Comparison of ENCODE assay signal across 25 cellular contexts in genomic region chr10:101468159-101468558, GRCh38.
"Had no signal": no experiment of that assay in that cellular context is flagged by ENCODE, and none has a peak within 500 bp of the region (broad histone marks: within the 10 kb centered on the region; RNA-seq: fewer than 3 reads in every experiment).

No MANE protein-coding gene starts in this region.

- H3K27me3 ChIP-seq: pancreas, tibial nerve, upper lobe of left lung, vagina had no signal

- H3K27ac ChIP-seq: left ventricle myocardium inferior, pancreas, prostate gland, skin epidermis, tibial nerve, upper lobe of left lung, vagina had no signal

- DNase-seq: hippocampal formation; kidney; left ventricle myocardium inferior; mesendoderm; naive thymus-derived CD4-positive, alpha-beta T cell; nucleus accumbens; pancreas; posterior cingulate gyrus; retina; right cardiac atrium; stimulated activated CD4-positive, alpha-beta T cell treated with anti-CD3 and anti-CD28 coated beads, Interleukin-1b, Interleukin-23, amount 100 ng/mL, for 48 hours; stimulated activated CD4-positive, alpha-beta T cell treated with anti-CD3 and anti-CD28 coated beads, Interleukin-2, amount 100 ng/mL, for 48 hours; stimulated activated CD4-positive, alpha-beta T cell treated with anti-CD3 and anti-CD28 coated beads, Interleukin-4, amount 100 ng/mL, for 4 hours; stimulated activated CD8-positive, alpha-beta memory T cell treated with anti-CD3 and anti-CD28 coated beads, Interleukin-4, amount 100 ng/mL, for 48 hours; stimulated activated naive CD4-positive, alpha-beta T cell treated with Interleukin-2 at 50 U/mL for 16 hours; stimulated activated naive CD8-positive, alpha-beta T cell treated with anti-CD3 and anti-CD28 coated beads, Interleukin-15, amount 100 ng/mL, for 72 hours; substantia nigra; upper lobe of left lung had no signal

- H3K9me3 ChIP-seq: left ventricle myocardium inferior, pancreas, prostate gland, tibial nerve, upper lobe of left lung, vagina had no signal

- ATAC-seq: naive thymus-derived CD4-positive, alpha-beta T cell; right cardiac atrium; sciatic nerve; stimulated activated memory B cell treated with anti-CD40 and anti-IgM and Interleukin-4, amounts not matched to agents 10 μg/mL and 1 μg/mL and 100 μg/mL, for 72 hours; stimulated activated naive CD8-positive, alpha-beta T cell treated with anti-CD3 and anti-CD28 coated beads, Interleukin-15, amount 100 ng/mL, for 72 hours had no signal

- H3K4me1 ChIP-seq: prostate gland, vagina had no signal

- H3K36me3 ChIP-seq: left ventricle myocardium inferior, pancreas, prostate gland, tibial nerve, vagina had no signal

- H3K4me3 ChIP-seq: left ventricle myocardium inferior, lung, pancreas, prostate gland, skin epidermis, tibial nerve, upper lobe of left lung, vagina had no signal
